In the genomic region with DNA sequence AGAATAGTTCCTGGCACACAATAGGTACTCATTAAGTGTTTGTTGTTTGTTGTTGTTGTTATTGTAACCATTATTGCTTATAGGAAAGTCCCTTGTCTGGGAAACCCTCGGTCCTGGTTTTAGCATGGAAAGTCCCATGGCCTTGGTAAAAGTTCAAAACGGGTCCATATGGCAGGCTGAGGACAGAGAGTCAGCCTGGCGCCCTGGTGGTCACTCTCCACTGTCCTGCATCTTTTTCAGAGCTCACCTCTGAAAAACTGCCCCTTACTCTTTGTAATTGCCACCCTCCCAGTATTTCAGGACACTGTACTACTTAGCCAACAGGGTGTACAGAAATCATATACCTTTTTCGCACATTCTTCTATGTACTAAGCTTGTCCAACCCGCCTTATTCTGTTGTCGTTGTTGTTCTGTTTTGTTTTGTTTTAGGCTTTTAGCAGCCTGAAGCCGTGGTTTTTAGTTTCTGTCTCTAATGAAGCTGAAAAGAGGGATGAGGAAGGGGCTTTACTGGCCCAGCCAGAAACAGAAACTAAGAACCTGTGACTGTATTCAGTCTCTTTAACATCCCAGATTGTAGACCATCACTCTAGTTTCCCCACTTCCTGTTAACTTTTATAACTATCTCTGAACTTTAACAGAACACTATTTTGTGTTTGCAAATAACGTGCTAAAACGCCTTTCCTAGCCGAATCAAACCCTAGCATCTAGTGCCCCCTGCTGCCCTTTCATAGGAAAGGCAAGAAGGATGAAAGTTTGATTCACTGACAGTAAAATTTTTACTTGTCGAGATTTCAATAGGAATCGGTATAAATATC, we compare ENCODE assay signal across 1 cellular context.
TF ChIP-seq lines count a peak whose summit lies in the region.

No MANE protein-coding gene starts in this region.

TF ChIP-seq in GM12878, 131 proteins besides CTCF, POLR2A, EP300 and RAD21 (continued from another document and continues in another):
- TF ChIP-seq IRF3 (IDR thresholded peaks at IDR 0.05) (no peak), CEBPB (IDR thresholded peaks at IDR 0.05; ENCODE audit: borderline replicate concordance in 1 of 2, low read depth in 2 of 2, low read length in 2 of 2) (no peak), MAX (IDR thresholded peaks at IDR 0.05; ENCODE audit: low read depth, low read length) (no peak), SP1 (IDR thresholded peaks at IDR 0.05; ENCODE audit: low read depth, low read length) (no peak), SMARCA5 (IDR thresholded peaks at IDR 0.05) (no peak), MYB (IDR thresholded peaks at IDR 0.05; ENCODE audit: borderline replicate concordance, low read depth, low read length) (no peak), TAF1 (IDR thresholded peaks at IDR 0.05; ENCODE audit: borderline replicate concordance, low read depth, low read length) (no peak), ATF7 (IDR thresholded peaks at IDR 0.05; ENCODE audit: low read depth) (no peak), POLR2AphosphoS5 (IDR thresholded peaks at IDR 0.05; ENCODE audit: low read length) (no peak), SIX5 (IDR thresholded peaks at IDR 0.05; ENCODE audit: low read depth, low read length, severe bottlenecking) (no peak), TCF7 (IDR thresholded peaks at IDR 0.05; ENCODE audit: borderline replicate concordance) (0 out of 2 replicates have a peak, but pooled peaks have one; percentile 18), CREM (IDR thresholded peaks at IDR 0.05; ENCODE audit: low read depth) (no peak), LARP7 (IDR thresholded peaks at IDR 0.05) (no peak), KLF5 (IDR thresholded peaks at IDR 0.05; ENCODE audit: partially characterized antibody) (no peak), SRF (IDR thresholded peaks at IDR 0.05; ENCODE audit: low read depth in 2 of 2, low read length in 2 of 2) (no peak), DPF2 (IDR thresholded peaks at IDR 0.05) (no peak), RELA (IDR thresholded peaks at IDR 0.05; ENCODE audit: borderline replicate concordance, partially characterized antibody) (no peak), RUNX3 (IDR thresholded peaks at IDR 0.05; ENCODE audit: low read length) (peak; percentile 44; the same call in 1 of the 2 replicates), BHLHE40 (IDR thresholded peaks at IDR 0.05; ENCODE audit: borderline replicate concordance in 1 of 2, low read depth in 2 of 2, low read length in 1 of 2) (peak in 1 of 2 experiments; percentile 15; a peak in 1 of 4 replicates), YY1 (IDR thresholded peaks at IDR 0.05; ENCODE audit: low read depth, low read length) (0 out of 2 replicates have a peak, but pooled peaks have one; percentile 4), SUZ12 (IDR thresholded peaks at IDR 0.05; ENCODE audit: unreplicated experiment) (no peak), HCFC1 (IDR thresholded peaks at IDR 0.05; ENCODE audit: low read length) (no peak), PAX5 (IDR thresholded peaks at IDR 0.05; ENCODE audit: borderline replicate concordance, low read depth, low read length) (no peak), FOXK2 (IDR thresholded peaks at IDR 0.05) (no peak), ZNF622 (IDR thresholded peaks at IDR 0.05) (no peak), NR2C1 (IDR thresholded peaks at IDR 0.05) (no peak), GATAD2B (conservative IDR thresholded peaks at IDR 0.05; ENCODE audit: low read depth) (no peak), CHD4 (IDR thresholded peaks at IDR 0.05) (no peak), TARDBP (IDR thresholded peaks at IDR 0.05; ENCODE audit: borderline replicate concordance) (no peak), NRF1 (conservative IDR thresholded peaks at IDR 0.05; ENCODE audit: low read depth, low read length) (no peak), NBN (IDR thresholded peaks at IDR 0.05) (no peak), SMAD1 (IDR thresholded peaks at IDR 0.05; ENCODE audit: low read depth, partially characterized antibody) (no peak), RBBP5 (conservative IDR thresholded peaks at IDR 0.05) (no peak), SPI1 (IDR thresholded peaks at IDR 0.05; ENCODE audit: borderline replicate concordance, insufficient read depth, low read depth, low read length) (no peak), EED (IDR thresholded peaks at IDR 0.05; ENCODE audit: low read depth) (no peak), E2F8 (IDR thresholded peaks at IDR 0.05; ENCODE audit: low read depth, partially characterized antibody) (peak; percentile 19), GABPA (IDR thresholded peaks at IDR 0.05; ENCODE audit: low read depth) (peak; percentile 35; the same call in 1 of the 2 replicates), ZBTB4 (CRISPR knock-in tag; IDR thresholded peaks at IDR 0.05) (no peak), HDGF (IDR thresholded peaks at IDR 0.05) (no peak), USF2 (IDR thresholded peaks at IDR 0.05; ENCODE audit: borderline replicate concordance, low read depth, low read length) (no peak)
- TF ChIP-seq, protein P1, sequence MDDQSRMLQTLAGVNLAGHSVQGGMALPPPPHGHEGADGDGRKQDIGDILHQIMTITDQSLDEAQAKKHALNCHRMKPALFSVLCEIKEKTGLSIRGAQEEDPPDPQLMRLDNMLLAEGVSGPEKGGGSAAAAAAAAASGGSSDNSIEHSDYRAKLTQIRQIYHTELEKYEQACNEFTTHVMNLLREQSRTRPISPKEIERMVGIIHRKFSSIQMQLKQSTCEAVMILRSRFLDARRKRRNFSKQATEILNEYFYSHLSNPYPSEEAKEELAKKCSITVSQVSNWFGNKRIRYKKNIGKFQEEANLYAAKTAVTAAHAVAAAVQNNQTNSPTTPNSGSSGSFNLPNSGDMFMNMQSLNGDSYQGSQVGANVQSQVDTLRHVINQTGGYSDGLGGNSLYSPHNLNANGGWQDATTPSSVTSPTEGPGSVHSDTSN (IDR thresholded peaks at IDR 0.05; ENCODE audit: insufficient replicate concordance, low read depth, low read length), result no peak
- TF ChIP-seq, protein P2, sequence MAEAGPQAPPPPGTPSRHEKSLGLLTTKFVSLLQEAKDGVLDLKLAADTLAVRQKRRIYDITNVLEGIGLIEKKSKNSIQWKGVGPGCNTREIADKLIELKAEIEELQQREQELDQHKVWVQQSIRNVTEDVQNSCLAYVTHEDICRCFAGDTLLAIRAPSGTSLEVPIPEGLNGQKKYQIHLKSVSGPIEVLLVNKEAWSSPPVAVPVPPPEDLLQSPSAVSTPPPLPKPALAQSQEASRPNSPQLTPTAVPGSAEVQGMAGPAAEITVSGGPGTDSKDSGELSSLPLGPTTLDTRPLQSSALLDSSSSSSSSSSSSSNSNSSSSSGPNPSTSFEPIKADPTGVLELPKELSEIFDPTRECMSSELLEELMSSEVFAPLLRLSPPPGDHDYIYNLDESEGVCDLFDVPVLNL (IDR thresholded peaks at IDR 0.05; ENCODE audit: low read depth, low read length), result no peak
- TF ChIP-seq, protein P3, sequence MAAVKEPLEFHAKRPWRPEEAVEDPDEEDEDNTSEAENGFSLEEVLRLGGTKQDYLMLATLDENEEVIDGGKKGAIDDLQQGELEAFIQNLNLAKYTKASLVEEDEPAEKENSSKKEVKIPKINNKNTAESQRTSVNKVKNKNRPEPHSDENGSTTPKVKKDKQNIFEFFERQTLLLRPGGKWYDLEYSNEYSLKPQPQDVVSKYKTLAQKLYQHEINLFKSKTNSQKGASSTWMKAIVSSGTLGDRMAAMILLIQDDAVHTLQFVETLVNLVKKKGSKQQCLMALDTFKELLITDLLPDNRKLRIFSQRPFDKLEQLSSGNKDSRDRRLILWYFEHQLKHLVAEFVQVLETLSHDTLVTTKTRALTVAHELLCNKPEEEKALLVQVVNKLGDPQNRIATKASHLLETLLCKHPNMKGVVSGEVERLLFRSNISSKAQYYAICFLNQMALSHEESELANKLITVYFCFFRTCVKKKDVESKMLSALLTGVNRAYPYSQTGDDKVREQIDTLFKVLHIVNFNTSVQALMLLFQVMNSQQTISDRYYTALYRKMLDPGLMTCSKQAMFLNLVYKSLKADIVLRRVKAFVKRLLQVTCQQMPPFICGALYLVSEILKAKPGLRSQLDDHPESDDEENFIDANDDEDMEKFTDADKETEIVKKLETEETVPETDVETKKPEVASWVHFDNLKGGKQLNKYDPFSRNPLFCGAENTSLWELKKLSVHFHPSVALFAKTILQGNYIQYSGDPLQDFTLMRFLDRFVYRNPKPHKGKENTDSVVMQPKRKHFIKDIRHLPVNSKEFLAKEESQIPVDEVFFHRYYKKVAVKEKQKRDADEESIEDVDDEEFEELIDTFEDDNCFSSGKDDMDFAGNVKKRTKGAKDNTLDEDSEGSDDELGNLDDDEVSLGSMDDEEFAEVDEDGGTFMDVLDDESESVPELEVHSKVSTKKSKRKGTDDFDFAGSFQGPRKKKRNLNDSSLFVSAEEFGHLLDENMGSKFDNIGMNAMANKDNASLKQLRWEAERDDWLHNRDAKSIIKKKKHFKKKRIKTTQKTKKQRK (IDR thresholded peaks at IDR 0.05; ENCODE audit: low read depth, low read length), result no peak
- TF ChIP-seq, protein P4, sequence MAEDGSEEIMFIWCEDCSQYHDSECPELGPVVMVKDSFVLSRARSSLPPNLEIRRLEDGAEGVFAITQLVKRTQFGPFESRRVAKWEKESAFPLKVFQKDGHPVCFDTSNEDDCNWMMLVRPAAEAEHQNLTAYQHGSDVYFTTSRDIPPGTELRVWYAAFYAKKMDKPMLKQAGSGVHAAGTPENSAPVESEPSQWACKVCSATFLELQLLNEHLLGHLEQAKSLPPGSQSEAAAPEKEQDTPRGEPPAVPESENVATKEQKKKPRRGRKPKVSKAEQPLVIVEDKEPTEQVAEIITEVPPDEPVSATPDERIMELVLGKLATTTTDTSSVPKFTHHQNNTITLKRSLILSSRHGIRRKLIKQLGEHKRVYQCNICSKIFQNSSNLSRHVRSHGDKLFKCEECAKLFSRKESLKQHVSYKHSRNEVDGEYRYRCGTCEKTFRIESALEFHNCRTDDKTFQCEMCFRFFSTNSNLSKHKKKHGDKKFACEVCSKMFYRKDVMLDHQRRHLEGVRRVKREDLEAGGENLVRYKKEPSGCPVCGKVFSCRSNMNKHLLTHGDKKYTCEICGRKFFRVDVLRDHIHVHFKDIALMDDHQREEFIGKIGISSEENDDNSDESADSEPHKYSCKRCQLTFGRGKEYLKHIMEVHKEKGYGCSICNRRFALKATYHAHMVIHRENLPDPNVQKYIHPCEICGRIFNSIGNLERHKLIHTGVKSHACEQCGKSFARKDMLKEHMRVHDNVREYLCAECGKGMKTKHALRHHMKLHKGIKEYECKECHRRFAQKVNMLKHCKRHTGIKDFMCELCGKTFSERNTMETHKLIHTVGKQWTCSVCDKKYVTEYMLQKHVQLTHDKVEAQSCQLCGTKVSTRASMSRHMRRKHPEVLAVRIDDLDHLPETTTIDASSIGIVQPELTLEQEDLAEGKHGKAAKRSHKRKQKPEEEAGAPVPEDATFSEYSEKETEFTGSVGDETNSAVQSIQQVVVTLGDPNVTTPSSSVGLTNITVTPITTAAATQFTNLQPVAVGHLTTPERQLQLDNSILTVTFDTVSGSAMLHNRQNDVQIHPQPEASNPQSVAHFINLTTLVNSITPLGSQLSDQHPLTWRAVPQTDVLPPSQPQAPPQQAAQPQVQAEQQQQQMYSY (CRISPR knock-in tag; IDR thresholded peaks at IDR 0.05), result no peak
